In genomic region chr3:114155370-114155821, GRCh38 we compare ENCODE assay signal across 8 cellular contexts. TPM values are rescaled to one million over a fixed set of nuclear protein-coding genes. Genes with fewer than 3 reads are reported as not detected.
DNase-seq lines count a peak whose midpoint lies in the region; ATAC-seq and TF ChIP-seq lines count a peak whose summit lies in the region.

No MANE protein-coding gene starts in this region.

- no TSS peak for BruUV-seq in mammary epithelial cell (replicated peaks; lab: Mats Ljungman, UMichigan)

- dilution Hi-C loops in mammary epithelial cell (cut with HindIII; ENCODE audit: low sequenced_read_pairs), result no loop called here

- CTCF ChIA-PET in mammary epithelial cell (lab: Charles Lee; ENCODE audit: low non-redundant PET), result no interaction called here

- H3K36me3 ChIP-seq in mammary epithelial cell (ENCODE audit: insufficient read depth, low read length) (no peaks in the 10 kb centered on the region), neural cell (ENCODE audit: insufficient read depth, low read length) (no peaks in the 10 kb centered on the region)

- H3K9me3 ChIP-seq in mammary epithelial cell (replicated peaks; ENCODE audit: insufficient read depth, low read length) (no peaks in the 10 kb centered on the region), neural cell (ENCODE audit: low read length) (no peaks in the 10 kb centered on the region)

- peak in 2 of 3 donors; percentile 11 to 20 for DNase-seq in stimulated activated CD4-positive, alpha-beta T cell treated with anti-CD3 and anti-CD28 coated beads, Interleukin-12 subunit alpha, Interleukin-12 subunit beta, amount 100 ng/mL, for 48 hours (ENCODE audit: low read depth in 2 of 3, low spot score in 1 of 3)
- no peak for DNase-seq in stimulated activated CD4-positive, alpha-beta T cell treated with anti-CD3 and anti-CD28 coated beads, Interleukin-12 subunit alpha, Interleukin-12 subunit beta, amount 100 ng/mL, for 4 hours
- DNase-seq in NOMO-1 treated with dmso at 0.1 percent for 144 hours (lab: John Stamatoyannopoulos, UW; ENCODE audit: unreplicated experiment) (peak; percentile 21), mammary epithelial cell (no peak), NCI-H2029 treated with DMSO at 0.1 percent for 48 hours (lab: John Stamatoyannopoulos, UW) (no peak)

- H3K9me2 ChIP-seq in neural cell (ENCODE audit: insufficient read depth, low read length), result no peaks in the 10 kb centered on the region

- intact Hi-C loops in mammary epithelial cell (cut with micrococcal nuclease), result loop anchor here (10.0 kb wide), 2 partner anchors 139 to 289 kb away; partner anchors contain the start of gene TIGIT

- H3K27me3 ChIP-seq in mammary epithelial cell (ENCODE audit: insufficient read depth, low read length) (no peaks in the 10 kb centered on the region), neural cell (ENCODE audit: insufficient read depth, low read depth, low read length) (no peaks in the 10 kb centered on the region)

- in situ Hi-C loops in mammary epithelial cell (cut with MboI; ENCODE audit: low sequenced_read_pairs in 2 of 2), result no loop called here

- no peaks in the 10 kb centered on the region for H3F3A ChIP-seq in neural cell (ENCODE audit: insufficient read depth, low read length, poor library complexity, severe bottlenecking)

- no peak overlapping the region for H3K4me2 ChIP-seq in mammary epithelial cell (ENCODE audit: insufficient read depth, low read depth, low read length)
- no peak overlapping the region for H3K4me2 ChIP-seq in neural cell (ENCODE audit: low read length)

- H2AFZ ChIP-seq in mammary epithelial cell (ENCODE audit: low read depth, low read length) (no peak overlapping the region), neural cell (ENCODE audit: low read depth, low read length) (no peak overlapping the region)

- WGBS in mammary epithelial cell (ENCODE audit: low coverage, missing lambda C conversion rate), result 92% methylated on average over 9 of the region's 9 CpGs

- H3K79me2 ChIP-seq in mammary epithelial cell (ENCODE audit: insufficient read depth, low read length) (no peaks in the 10 kb centered on the region), neural cell (replicated peaks; ENCODE audit: insufficient read depth, low read length) (no peaks in the 10 kb centered on the region)

- no peak for TF ChIP-seq RAD21 in neural cell (conservative IDR thresholded peaks at IDR 0.05)

- no peak overlapping the region for H3K9ac ChIP-seq in mammary epithelial cell (ENCODE audit: insufficient read depth, low read length)
- no peak overlapping the region for H3K9ac ChIP-seq in neural cell (ENCODE audit: low read length)

- H3K27ac ChIP-seq in mammary epithelial cell (ENCODE audit: insufficient read depth, low read depth, low read length), result no peak overlapping the region
- no peak overlapping the region for H3K27ac ChIP-seq in neural cell (ENCODE audit: low read length)

- H4K20me1 ChIP-seq in mammary epithelial cell (ENCODE audit: insufficient read depth, low read length) (no peaks in the 10 kb centered on the region), neural cell (ENCODE audit: insufficient read depth) (no peaks in the 10 kb centered on the region)

- H3K4me3 ChIP-seq in mammary epithelial cell (replicated peaks in 1 of 3; ENCODE audit: insufficient read depth in 1 of 3, low read depth in 2 of 3, low read length in 3 of 3), result no peak overlapping the region
- H3K4me3 ChIP-seq in neural cell (ENCODE audit: low read length), result no peak overlapping the region

- ATAC-seq in HG02970 (IDR thresholded peaks at IDR 0.05; ENCODE audit: low FRiP score, unreplicated experiment) (no peak), GM19463 (IDR thresholded peaks at IDR 0.05; ENCODE audit: unreplicated experiment) (no peak)

- peaks cover 5% of the 10 kb centered on the region for H3K4me1 ChIP-seq in mammary epithelial cell (ENCODE audit: insufficient read depth, low read length)

- peak; percentile 43 to 54 for TF ChIP-seq CTCF in mammary epithelial cell (conservative IDR thresholded peaks at IDR 0.05 in 1 of 2, IDR thresholded peaks at IDR 0.05 in 1 of 2; ENCODE audit: extremely low read depth in 1 of 2, insufficient read depth in 1 of 2, low read depth in 1 of 2, low read length in 2 of 2)
- peak; percentile 40 for TF ChIP-seq CTCF in neural cell (IDR thresholded peaks at IDR 0.05; ENCODE audit: poor library complexity, severe bottlenecking)

- TF ChIP-seq EP300 in neural cell (conservative IDR thresholded peaks at IDR 0.05; ENCODE audit: poor library complexity, severe bottlenecking), result no peak

TF ChIP-seq in neural cell, 6 proteins besides CTCF, POLR2A, EP300 and RAD21:
- TF ChIP-seq SMC3 (conservative IDR thresholded peaks at IDR 0.05; ENCODE audit: poor library complexity) (peak; percentile 26), POLR2AphosphoS5 (IDR thresholded peaks at IDR 0.05) (no peak)
TF ChIP-seq in neural cell: peak in this region for 1.

RNA-seq across cellular contexts. Expression of gene DRD3, which starts 23.5 kb away (rescaled TPM):
- total RNA-seq in mammary epithelial cell, result not detected
- polyA plus RNA-seq in mammary epithelial cell, result not detected
- polyA minus RNA-seq in mammary epithelial cell, result not detected
- polyA plus RNA-seq in neural cell, result 0.18 TPM in 1 of 2 replicates, not detected in the other
- polyA minus RNA-seq in neural cell, result 0.35 and 0.73 TPM in 2 replicates

Comparison
In these comparisons a context has a peak if more than half of its experiments do, and no peak if none do; other contexts are left out.
1. DNase-seq: peak in stimulated activated CD4-positive, alpha-beta T cell treated with anti-CD3 and anti-CD28 coated beads, Interleukin-12 subunit alpha, Interleukin-12 subunit beta, amount 100 ng/mL, for 48 hours (2 of 3) and NOMO-1 treated with dmso at 0.1 percent for 144 hours (single experiment); none in stimulated activated CD4-positive, alpha-beta T cell treated with anti-CD3 and anti-CD28 coated beads, Interleukin-12 subunit alpha, Interleukin-12 subunit beta, amount 100 ng/mL, for 4 hours (single experiment), mammary epithelial cell (single experiment) and NCI-H2029 treated with DMSO at 0.1 percent for 48 hours (single experiment).